31 cellular contexts compared by ENCODE assay signal in the genomic region with DNA sequence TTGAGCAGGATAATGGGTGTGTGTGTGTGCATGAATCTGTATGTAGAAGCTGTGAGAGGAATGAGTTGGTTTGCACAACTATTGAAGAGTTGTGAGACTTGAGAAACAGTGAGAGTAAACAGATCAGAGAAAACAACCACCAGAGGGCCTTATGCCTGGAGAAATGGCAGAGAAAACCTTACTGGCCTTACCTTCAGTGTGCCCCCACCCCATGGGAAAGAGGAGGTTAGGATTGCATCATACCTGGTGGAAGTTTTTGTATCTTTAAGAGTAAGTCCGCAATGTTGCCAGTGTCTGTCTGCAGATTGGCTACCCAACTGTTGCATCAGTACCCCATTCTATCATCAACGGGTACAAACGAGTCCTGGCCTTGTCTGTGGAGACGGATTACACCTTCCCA.
A peak's percentile ranks its signal among the peaks of the same experiment; 100 is the strongest.
DNase-seq lines count a peak whose midpoint lies in the region; ATAC-seq, FAIRE-seq and TF ChIP-seq lines count a peak whose summit lies in the region.
"Had no signal": no experiment of that assay in that cellular context is flagged by ENCODE, and none has a peak within 500 bp of the region (broad histone marks: within the 10 kb centered on the region; RNA-seq: fewer than 3 reads in every experiment).

No MANE protein-coding gene starts in this region.

- no peaks in the 10 kb centered on the region for H3K27me3 ChIP-seq in GM23338 (ENCODE audit: insufficient read depth)
- no peaks in the 10 kb centered on the region for H3K27me3 ChIP-seq in transverse colon
- H3K27me3 ChIP-seq: BLaER1, cardiac muscle cell, gastroesophageal sphincter, upper lobe of right lung had no signal

- H3K36me3 ChIP-seq in GM23338 (ENCODE audit: insufficient read depth) = no peaks in the 10 kb centered on the region
- H3K36me3 ChIP-seq in transverse colon = no peaks in the 10 kb centered on the region
- H3K36me3 ChIP-seq: BLaER1, cardiac muscle cell, gastroesophageal sphincter, upper lobe of right lung had no signal

- peaks cover 0 to 4% of the 10 kb centered on the region in 2 donors for H3K9me3 ChIP-seq in transverse colon
- H3K9me3 ChIP-seq: SK-N-SH, upper lobe of right lung had no signal

- TF ChIP-seq CTCF in GM23338 (conservative IDR thresholded peaks at IDR 0.05; ENCODE audit: low read depth in 2 of 2) (peak; percentile 70 to 78), LNCaP clone FGC (IDR thresholded peaks at IDR 0.05; ENCODE audit: control insufficient read depth, extremely low read depth, insufficient read depth) (0 out of 2 replicates have a peak, but pooled peaks have one; percentile 16), choroid plexus epithelial cell (conservative IDR thresholded peaks at IDR 0.05; ENCODE audit: low read depth, low read length) (peak; percentile 3), transverse colon (IDR thresholded peaks at IDR 0.05) (no peak)

- H3F3A ChIP-seq in GM23338 (replicated peaks; ENCODE audit: low read depth) = no peaks in the 10 kb centered on the region

- H3K9me3 Mint-ChIP-seq in GM23338 = peaks cover 33% of the 10 kb centered on the region

- H3K4me3 Mint-ChIP-seq in GM23338 = no peak overlapping the region
- H3K4me3 Mint-ChIP-seq: activated CD4-positive, alpha-beta T cell treated with anti-CD3 and anti-CD28 coated beads for 36 hours; activated CD8-positive, alpha-beta T cell treated with anti-CD3 and anti-CD28 coated beads, Interleukin-2, amount 10 ng/mL, durations not matched to agents 7 days and 5 days; stimulated activated effector memory CD8-positive, alpha-beta T cell treated with anti-CD3 and anti-CD28 coated beads, Interleukin-12 subunit alpha, Interleukin-12 subunit beta, amount 100 ng/mL, for 72 hours; T-helper 17 cell had no signal

- peaks cover 6% of the 10 kb centered on the region; the same call in 1 of the 3 replicates for H3K4me1 Mint-ChIP-seq in GM23338
- H3K4me1 Mint-ChIP-seq: activated CD4-positive, alpha-beta T cell treated with anti-CD3 and anti-CD28 coated beads for 36 hours; stimulated activated effector memory CD8-positive, alpha-beta T cell treated with anti-CD3 and anti-CD28 coated beads, Interleukin-12 subunit alpha, Interleukin-12 subunit beta, amount 100 ng/mL, for 72 hours; T-helper 17 cell had no signal

- intact Hi-C loops in transverse colon (cut with DNase I; ENCODE audit: low total_unique reads) = no loop called here

- in situ Hi-C loops in transverse colon (cut with MboI; ENCODE audit: low pct_ligation_motif_present in 1 of 4, low pct_unique_long_range_greater_than_20kb in 1 of 4, low sequenced_read_pairs in 3 of 4) = no loop called here

- ATAC-seq in GM23338 = peak; percentile 84
- ATAC-seq: activated CD4-positive, alpha-beta T cell treated with anti-CD3 and anti-CD28 coated beads for 36 hours; activated CD8-positive, alpha-beta T cell treated with anti-CD3 and anti-CD28 coated beads, Interleukin-2, amount 10 ng/mL, durations not matched to agents 7 days and 5 days; activated naive CD4-positive, alpha-beta T cell treated with anti-CD3 and anti-CD28 coated beads, Interleukin-2, amount 50 U/mL, for 72 hours; gastroesophageal sphincter; sciatic nerve; stimulated activated effector memory CD8-positive, alpha-beta T cell treated with anti-CD3 and anti-CD28 coated beads, Interleukin-12 subunit alpha, Interleukin-12 subunit beta, amount 100 ng/mL, for 72 hours; T-helper 17 cell; upper lobe of right lung had no signal

- peak overlapping the region; percentile 90 for H3K27ac Mint-ChIP-seq in GM23338
- H3K27ac Mint-ChIP-seq: activated CD4-positive, alpha-beta T cell treated with anti-CD3 and anti-CD28 coated beads for 36 hours; activated CD8-positive, alpha-beta T cell treated with anti-CD3 and anti-CD28 coated beads, Interleukin-2, amount 10 ng/mL, durations not matched to agents 7 days and 5 days; activated naive CD4-positive, alpha-beta T cell treated with anti-CD3 and anti-CD28 coated beads, Interleukin-2, amount 50 U/mL, for 72 hours; stimulated activated effector memory CD8-positive, alpha-beta T cell treated with anti-CD3 and anti-CD28 coated beads, Interleukin-12 subunit alpha, Interleukin-12 subunit beta, amount 100 ng/mL, for 72 hours; T-helper 17 cell had no signal

- FAIRE-seq in GM19239 (lab: Jason Lieb, UNC) = no peak
- FAIRE-seq: endometrium, G401.6 had no signal

- peaks cover 33% of the 10 kb centered on the region; the same call in 2 of the 3 replicates for H3K36me3 Mint-ChIP-seq in GM23338 (ENCODE audit: low read depth)
- H3K36me3 Mint-ChIP-seq: stimulated activated effector memory CD8-positive, alpha-beta T cell treated with anti-CD3 and anti-CD28 coated beads, Interleukin-12 subunit alpha, Interleukin-12 subunit beta, amount 100 ng/mL, for 72 hours had no signal

- H3K27ac ChIP-seq in GM23338 (ENCODE audit: low read depth) (no peak overlapping the region), transverse colon (no peak overlapping the region)
- H3K27ac ChIP-seq: BLaER1, cardiac muscle cell, gastroesophageal sphincter, upper lobe of right lung had no signal

- H3K4me3 ChIP-seq in GM23338 = no peak overlapping the region
- H3K4me3 ChIP-seq in LNCaP clone FGC (ENCODE audit: low read depth, low read length) = no peak overlapping the region
- H3K4me3 ChIP-seq in choroid plexus epithelial cell (ENCODE audit: low read depth, low read length) = no peak overlapping the region
- H3K4me3 ChIP-seq in transverse colon = no peak overlapping the region
- H3K4me3 ChIP-seq: BLaER1, cardiac muscle cell, gastroesophageal sphincter, lung, upper lobe of right lung had no signal

- peak overlapping the region; percentile 52; the same call in 1 of the 2 replicates for H2AFZ ChIP-seq in GM23338

- no peaks in the 10 kb centered on the region for H3K27me3 Mint-ChIP-seq in GM23338 (ENCODE audit: insufficient read depth, low read depth, poor library complexity)
- H3K27me3 Mint-ChIP-seq: activated CD4-positive, alpha-beta T cell treated with anti-CD3 and anti-CD28 coated beads for 36 hours; T-helper 17 cell had no signal

- no peaks in the 10 kb centered on the region for H4K20me1 ChIP-seq in GM23338 (replicated peaks; ENCODE audit: insufficient read depth)
- H4K20me1 ChIP-seq: BLaER1 had no signal

- H3K4me1 ChIP-seq in GM23338 (ENCODE audit: insufficient read depth) (no peaks in the 10 kb centered on the region), transverse colon (no peaks in the 10 kb centered on the region)
- H3K4me1 ChIP-seq: BLaER1, gastroesophageal sphincter, upper lobe of right lung had no signal

- 98% methylated on average over 4 of the region's 4 CpGs; no CpG with 5 or more reads in 1 of the 2 donors for WGBS in transverse colon (ENCODE audit: low coverage in 1 of 2), 2 donors

- no peak for TF ChIP-seq POLR2A in transverse colon (IDR thresholded peaks at IDR 0.05)

- no peaks in the 10 kb centered on the region for H3K9me2 ChIP-seq in GM23338 (ENCODE audit: insufficient read depth)
- H3K9me2 ChIP-seq: SK-N-SH had no signal

- DNase-seq in GM23338 (ENCODE audit: low spot score) = peak; percentile 85
- no peak for DNase-seq in LNCaP clone FGC (ENCODE audit: low read depth)
- DNase-seq in choroid plexus epithelial cell (ENCODE audit: low read depth) = no peak
- DNase-seq in iPS-NIHi7 (ENCODE audit: extremely low spot score) = peak; percentile 70
- DNase-seq in transverse colon = no peak
- no peak for DNase-seq in GM19239 (ENCODE audit: insufficient read length, low spot score)
- no peak for DNase-seq in nucleus accumbens (lab: John Stamatoyannopoulos, UW)
- DNase-seq in NCI-H1092 (lab: John Stamatoyannopoulos, UW) = no peak
- DNase-seq: activated CD4-positive, alpha-beta T cell treated with anti-CD3 and anti-CD28 coated beads for 36 hours; activated CD8-positive, alpha-beta T cell treated with anti-CD3 and anti-CD28 coated beads, Interleukin-2, amount 10 ng/mL, durations not matched to agents 7 days and 5 days; anterior cingulate cortex; DMS53; HCEC 1CT; NCI-H1092 treated with DMSO at 0.1 percent for 48 hours; NCI-H187 treated with DMSO at 0.1 percent for 48 hours; NCI-H524; SK-N-SH; stimulated activated CD4-positive, alpha-beta T cell treated with anti-CD3 and anti-CD28 coated beads, Interleukin-12 subunit alpha, Interleukin-12 subunit beta, amount 100 ng/mL, for 4 hours; stimulated activated CD4-positive, alpha-beta T cell treated with anti-CD3 and anti-CD28 coated beads, Interleukin-4, amount 100 ng/mL, for 1 hour; substantia nigra; T-helper 17 cell; upper lobe of right lung had no signal

- no peak overlapping the region for H3K4me2 ChIP-seq in GM23338
- H3K4me2 ChIP-seq: BLaER1, SK-N-SH had no signal

- no peaks in the 10 kb centered on the region for H3K79me2 ChIP-seq in GM23338 (replicated peaks; ENCODE audit: insufficient read depth)

- no peak for TF ChIP-seq EP300 in transverse colon (IDR thresholded peaks at IDR 0.05; ENCODE audit: low read depth)

TF ChIP-seq in GM23338, 12 proteins besides CTCF, POLR2A, EP300 and RAD21 (continues in another document):
- TF ChIP-seq POLR2AphosphoS5 (IDR thresholded peaks at IDR 0.05; ENCODE audit: low read depth) = no peak
- TF ChIP-seq, protein P1, sequence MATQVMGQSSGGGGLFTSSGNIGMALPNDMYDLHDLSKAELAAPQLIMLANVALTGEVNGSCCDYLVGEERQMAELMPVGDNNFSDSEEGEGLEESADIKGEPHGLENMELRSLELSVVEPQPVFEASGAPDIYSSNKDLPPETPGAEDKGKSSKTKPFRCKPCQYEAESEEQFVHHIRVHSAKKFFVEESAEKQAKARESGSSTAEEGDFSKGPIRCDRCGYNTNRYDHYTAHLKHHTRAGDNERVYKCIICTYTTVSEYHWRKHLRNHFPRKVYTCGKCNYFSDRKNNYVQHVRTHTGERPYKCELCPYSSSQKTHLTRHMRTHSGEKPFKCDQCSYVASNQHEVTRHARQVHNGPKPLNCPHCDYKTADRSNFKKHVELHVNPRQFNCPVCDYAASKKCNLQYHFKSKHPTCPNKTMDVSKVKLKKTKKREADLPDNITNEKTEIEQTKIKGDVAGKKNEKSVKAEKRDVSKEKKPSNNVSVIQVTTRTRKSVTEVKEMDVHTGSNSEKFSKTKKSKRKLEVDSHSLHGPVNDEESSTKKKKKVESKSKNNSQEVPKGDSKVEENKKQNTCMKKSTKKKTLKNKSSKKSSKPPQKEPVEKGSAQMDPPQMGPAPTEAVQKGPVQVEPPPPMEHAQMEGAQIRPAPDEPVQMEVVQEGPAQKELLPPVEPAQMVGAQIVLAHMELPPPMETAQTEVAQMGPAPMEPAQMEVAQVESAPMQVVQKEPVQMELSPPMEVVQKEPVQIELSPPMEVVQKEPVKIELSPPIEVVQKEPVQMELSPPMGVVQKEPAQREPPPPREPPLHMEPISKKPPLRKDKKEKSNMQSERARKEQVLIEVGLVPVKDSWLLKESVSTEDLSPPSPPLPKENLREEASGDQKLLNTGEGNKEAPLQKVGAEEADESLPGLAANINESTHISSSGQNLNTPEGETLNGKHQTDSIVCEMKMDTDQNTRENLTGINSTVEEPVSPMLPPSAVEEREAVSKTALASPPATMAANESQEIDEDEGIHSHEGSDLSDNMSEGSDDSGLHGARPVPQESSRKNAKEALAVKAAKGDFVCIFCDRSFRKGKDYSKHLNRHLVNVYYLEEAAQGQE (IDR thresholded peaks at IDR 0.05; ENCODE audit: unreplicated experiment) = no peak
- no peak for TF ChIP-seq EZH2 (IDR thresholded peaks at IDR 0.05; ENCODE audit: low read depth, unreplicated experiment)
- TF ChIP-seq NANOG (IDR thresholded peaks at IDR 0.05; ENCODE audit: borderline replicate concordance) = no peak
- no peak for TF ChIP-seq ZNF114 (CRISPR knock-in tag; IDR thresholded peaks at IDR 0.05)
- no peak for TF ChIP-seq CREB1 (CRISPR knock-in tag; IDR thresholded peaks at IDR 0.05; ENCODE audit: low read depth)

Comparison
In these comparisons a context has a peak if more than half of its experiments do, and no peak if none do; other contexts are left out.
1. DNase-seq: peak in GM23338 (single experiment) and iPS-NIHi7 (single experiment); none in LNCaP clone FGC (single experiment), choroid plexus epithelial cell (single experiment), transverse colon (single experiment), GM19239 (single experiment), nucleus accumbens (0 of 56) and NCI-H1092 (single experiment).
2. CTCF ChIP-seq: peak in GM23338 (2 of 2), LNCaP clone FGC (single experiment) and choroid plexus epithelial cell (single experiment); none in transverse colon (0 of 5).